1 cellular context compared by ENCODE assay signal in the genomic region with DNA sequence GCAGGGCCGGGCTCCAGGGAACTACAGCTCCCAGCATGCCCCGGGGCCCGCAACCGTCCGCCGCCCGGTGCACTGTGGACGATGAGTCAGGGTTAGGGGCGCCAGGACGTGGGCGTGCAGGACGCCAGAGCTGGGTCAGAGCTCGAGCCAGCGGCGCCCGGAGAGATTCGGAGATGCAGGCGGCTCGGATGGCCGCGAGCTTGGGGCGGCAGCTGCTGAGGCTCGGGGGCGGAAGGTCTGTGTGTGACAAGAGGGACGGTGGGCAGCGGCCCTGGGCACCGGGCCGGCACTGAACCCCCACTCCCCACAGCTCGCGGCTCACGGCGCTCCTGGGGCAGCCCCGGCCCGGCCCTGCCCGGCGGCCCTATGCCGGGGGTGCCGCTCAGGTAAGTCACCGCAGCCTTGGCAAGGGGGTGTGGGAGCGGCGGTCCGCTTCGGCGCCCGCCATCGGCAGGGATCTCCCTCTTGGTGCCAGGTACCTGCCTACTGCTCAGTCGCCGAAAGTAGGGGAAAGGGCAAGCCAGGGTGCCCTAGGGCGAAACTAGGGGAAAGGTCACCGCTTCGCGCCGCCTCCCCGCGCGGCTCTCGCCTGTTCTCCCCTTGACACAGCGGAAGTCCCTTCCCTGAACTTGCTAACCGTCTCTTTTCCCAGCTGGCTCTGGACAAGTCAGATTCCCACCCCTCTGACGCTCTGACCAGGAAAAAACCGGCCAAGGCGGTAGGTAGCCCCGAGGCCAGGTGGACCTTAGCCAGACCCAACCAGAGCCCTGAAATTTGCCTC.
TF ChIP-seq lines count a peak whose summit lies in the region.

A gene (plus strand): TSS at position 127 of the 781 bp plus-strand sequence. CDS start 47 bp downstream, at position 174.
A gene (minus strand): TSS at position 25 of the 781 bp plus-strand sequence.

TF ChIP-seq in HEK293, 187 proteins besides CTCF, POLR2A, EP300 and RAD21 (continued from another document and continues in another):
- TF ChIP-seq, protein P1, sequence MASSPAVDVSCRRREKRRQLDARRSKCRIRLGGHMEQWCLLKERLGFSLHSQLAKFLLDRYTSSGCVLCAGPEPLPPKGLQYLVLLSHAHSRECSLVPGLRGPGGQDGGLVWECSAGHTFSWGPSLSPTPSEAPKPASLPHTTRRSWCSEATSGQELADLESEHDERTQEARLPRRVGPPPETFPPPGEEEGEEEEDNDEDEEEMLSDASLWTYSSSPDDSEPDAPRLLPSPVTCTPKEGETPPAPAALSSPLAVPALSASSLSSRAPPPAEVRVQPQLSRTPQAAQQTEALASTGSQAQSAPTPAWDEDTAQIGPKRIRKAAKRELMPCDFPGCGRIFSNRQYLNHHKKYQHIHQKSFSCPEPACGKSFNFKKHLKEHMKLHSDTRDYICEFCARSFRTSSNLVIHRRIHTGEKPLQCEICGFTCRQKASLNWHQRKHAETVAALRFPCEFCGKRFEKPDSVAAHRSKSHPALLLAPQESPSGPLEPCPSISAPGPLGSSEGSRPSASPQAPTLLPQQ (tag by site-specific recombination; IDR thresholded peaks at IDR 0.05) = peak; percentile 56; the same call in 1 of the 2 replicates
- TF ChIP-seq, protein P2, sequence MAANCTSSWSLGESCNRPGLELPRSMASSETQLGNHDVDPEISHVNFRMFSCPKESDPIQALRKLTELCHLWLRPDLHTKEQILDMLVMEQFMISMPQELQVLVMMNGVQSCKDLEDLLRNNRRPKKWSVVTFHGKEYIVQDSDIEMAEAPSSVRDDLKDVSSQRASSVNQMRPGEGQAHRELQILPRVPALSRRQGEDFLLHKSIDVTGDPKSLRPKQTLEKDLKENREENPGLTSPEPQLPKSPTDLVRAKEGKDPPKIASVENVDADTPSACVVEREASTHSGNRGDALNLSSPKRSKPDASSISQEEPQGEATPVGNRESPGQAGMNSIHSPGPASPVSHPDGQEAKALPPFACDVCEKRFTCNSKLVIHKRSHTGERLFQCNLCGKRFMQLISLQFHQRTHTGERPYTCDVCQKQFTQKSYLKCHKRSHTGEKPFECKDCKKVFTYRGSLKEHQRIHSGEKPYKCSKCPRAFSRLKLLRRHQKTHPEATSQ (tag by site-specific recombination; IDR thresholded peaks at IDR 0.05) = peak; percentile 93
- TF ChIP-seq, protein P3, sequence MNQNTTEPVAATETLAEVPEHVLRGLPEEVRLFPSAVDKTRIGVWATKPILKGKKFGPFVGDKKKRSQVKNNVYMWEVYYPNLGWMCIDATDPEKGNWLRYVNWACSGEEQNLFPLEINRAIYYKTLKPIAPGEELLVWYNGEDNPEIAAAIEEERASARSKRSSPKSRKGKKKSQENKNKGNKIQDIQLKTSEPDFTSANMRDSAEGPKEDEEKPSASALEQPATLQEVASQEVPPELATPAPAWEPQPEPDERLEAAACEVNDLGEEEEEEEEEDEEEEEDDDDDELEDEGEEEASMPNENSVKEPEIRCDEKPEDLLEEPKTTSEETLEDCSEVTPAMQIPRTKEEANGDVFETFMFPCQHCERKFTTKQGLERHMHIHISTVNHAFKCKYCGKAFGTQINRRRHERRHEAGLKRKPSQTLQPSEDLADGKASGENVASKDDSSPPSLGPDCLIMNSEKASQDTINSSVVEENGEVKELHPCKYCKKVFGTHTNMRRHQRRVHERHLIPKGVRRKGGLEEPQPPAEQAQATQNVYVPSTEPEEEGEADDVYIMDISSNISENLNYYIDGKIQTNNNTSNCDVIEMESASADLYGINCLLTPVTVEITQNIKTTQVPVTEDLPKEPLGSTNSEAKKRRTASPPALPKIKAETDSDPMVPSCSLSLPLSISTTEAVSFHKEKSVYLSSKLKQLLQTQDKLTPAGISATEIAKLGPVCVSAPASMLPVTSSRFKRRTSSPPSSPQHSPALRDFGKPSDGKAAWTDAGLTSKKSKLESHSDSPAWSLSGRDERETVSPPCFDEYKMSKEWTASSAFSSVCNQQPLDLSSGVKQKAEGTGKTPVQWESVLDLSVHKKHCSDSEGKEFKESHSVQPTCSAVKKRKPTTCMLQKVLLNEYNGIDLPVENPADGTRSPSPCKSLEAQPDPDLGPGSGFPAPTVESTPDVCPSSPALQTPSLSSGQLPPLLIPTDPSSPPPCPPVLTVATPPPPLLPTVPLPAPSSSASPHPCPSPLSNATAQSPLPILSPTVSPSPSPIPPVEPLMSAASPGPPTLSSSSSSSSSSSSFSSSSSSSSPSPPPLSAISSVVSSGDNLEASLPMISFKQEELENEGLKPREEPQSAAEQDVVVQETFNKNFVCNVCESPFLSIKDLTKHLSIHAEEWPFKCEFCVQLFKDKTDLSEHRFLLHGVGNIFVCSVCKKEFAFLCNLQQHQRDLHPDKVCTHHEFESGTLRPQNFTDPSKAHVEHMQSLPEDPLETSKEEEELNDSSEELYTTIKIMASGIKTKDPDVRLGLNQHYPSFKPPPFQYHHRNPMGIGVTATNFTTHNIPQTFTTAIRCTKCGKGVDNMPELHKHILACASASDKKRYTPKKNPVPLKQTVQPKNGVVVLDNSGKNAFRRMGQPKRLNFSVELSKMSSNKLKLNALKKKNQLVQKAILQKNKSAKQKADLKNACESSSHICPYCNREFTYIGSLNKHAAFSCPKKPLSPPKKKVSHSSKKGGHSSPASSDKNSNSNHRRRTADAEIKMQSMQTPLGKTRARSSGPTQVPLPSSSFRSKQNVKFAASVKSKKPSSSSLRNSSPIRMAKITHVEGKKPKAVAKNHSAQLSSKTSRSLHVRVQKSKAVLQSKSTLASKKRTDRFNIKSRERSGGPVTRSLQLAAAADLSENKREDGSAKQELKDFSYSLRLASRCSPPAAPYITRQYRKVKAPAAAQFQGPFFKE (tag by site-specific recombination; IDR thresholded peaks at IDR 0.05; ENCODE audit: borderline replicate concordance) = 0 out of 2 replicates have a peak, but pooled peaks have one; percentile 38
- TF ChIP-seq GLIS1 (tag by site-specific recombination; IDR thresholded peaks at IDR 0.05) (no peak; the same call in 1 of the 2 replicates), ZNF624 (tag by site-specific recombination; IDR thresholded peaks at IDR 0.05) (0 out of 2 replicates have a peak, but pooled peaks have one; percentile 16), ZNF354C (tag by site-specific recombination; IDR thresholded peaks at IDR 0.05; ENCODE audit: borderline replicate concordance, low read depth) (0 out of 2 replicates have a peak, but pooled peaks have one; percentile 4), ZNF785 (tag by site-specific recombination; IDR thresholded peaks at IDR 0.05) (peak; percentile 66; the same call in 1 of the 2 replicates), ZNF350 (tag by site-specific recombination; IDR thresholded peaks at IDR 0.05) (no peak), KLF10 (tag by site-specific recombination; IDR thresholded peaks at IDR 0.05) (0 out of 2 replicates have a peak, but pooled peaks have one; percentile 48), RBAK (tag by site-specific recombination; IDR thresholded peaks at IDR 0.05) (no peak), ZNF138 (tag by site-specific recombination; IDR thresholded peaks at IDR 0.05; ENCODE audit: borderline replicate concordance) (no peak), ZBTB7A (tag by site-specific recombination; IDR thresholded peaks at IDR 0.05; ENCODE audit: low read depth) (0 out of 2 replicates have a peak, but pooled peaks have one; percentile 67), ZSCAN30 (tag by site-specific recombination; IDR thresholded peaks at IDR 0.05) (peak; percentile 59), ZNF558 (tag by site-specific recombination; IDR thresholded peaks at IDR 0.05) (no peak), YY2 (tag by site-specific recombination; IDR thresholded peaks at IDR 0.05) (peak; percentile 50; the same call in 1 of the 2 replicates), ZFHX2 (tag by site-specific recombination; conservative IDR thresholded peaks at IDR 0.05) (peak; percentile 91), PRDM1 (tag by site-specific recombination; IDR thresholded peaks at IDR 0.05) (peak; percentile 96), ZEB2 (tag by site-specific recombination; IDR thresholded peaks at IDR 0.05) (peak; percentile 89), ZBTB17 (tag by site-specific recombination; IDR thresholded peaks at IDR 0.05) (peak; percentile 98), ZNF76 (tag by site-specific recombination; IDR thresholded peaks at IDR 0.05; ENCODE audit: borderline replicate concordance, low read depth) (peak; percentile 98), KLF9 (tag by site-specific recombination; IDR thresholded peaks at IDR 0.05; ENCODE audit: low read depth) (peak; percentile 70), ZBTB48 (tag by site-specific recombination; IDR thresholded peaks at IDR 0.05) (peak; percentile 90), ZBTB8A (tag by site-specific recombination; IDR thresholded peaks at IDR 0.05) (peak; percentile 97)
- TF ChIP-seq, protein P4, sequence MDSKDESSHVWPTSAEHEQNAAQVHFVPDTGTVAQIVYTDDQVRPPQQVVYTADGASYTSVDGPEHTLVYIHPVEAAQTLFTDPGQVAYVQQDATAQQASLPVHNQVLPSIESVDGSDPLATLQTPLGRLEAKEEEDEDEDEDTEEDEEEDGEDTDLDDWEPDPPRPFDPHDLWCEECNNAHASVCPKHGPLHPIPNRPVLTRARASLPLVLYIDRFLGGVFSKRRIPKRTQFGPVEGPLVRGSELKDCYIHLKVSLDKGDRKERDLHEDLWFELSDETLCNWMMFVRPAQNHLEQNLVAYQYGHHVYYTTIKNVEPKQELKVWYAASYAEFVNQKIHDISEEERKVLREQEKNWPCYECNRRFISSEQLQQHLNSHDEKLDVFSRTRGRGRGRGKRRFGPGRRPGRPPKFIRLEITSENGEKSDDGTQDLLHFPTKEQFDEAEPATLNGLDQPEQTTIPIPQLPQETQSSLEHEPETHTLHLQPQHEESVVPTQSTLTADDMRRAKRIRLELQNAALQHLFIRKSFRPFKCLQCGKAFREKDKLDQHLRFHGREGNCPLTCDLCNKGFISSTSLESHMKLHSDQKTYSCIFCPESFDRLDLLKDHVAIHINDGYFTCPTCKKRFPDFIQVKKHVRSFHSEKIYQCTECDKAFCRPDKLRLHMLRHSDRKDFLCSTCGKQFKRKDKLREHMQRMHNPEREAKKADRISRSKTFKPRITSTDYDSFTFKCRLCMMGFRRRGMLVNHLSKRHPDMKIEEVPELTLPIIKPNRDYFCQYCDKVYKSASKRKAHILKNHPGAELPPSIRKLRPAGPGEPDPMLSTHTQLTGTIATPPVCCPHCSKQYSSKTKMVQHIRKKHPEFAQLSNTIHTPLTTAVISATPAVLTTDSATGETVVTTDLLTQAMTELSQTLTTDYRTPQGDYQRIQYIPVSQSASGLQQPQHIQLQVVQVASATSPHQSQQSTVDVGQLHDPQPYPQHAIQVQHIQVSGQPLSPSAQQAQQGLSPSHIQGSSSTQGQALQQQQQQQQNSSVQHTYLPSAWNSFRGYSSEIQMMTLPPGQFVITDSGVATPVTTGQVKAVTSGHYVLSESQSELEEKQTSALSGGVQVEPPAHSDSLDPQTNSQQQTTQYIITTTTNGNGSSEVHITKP (tag by site-specific recombination; IDR thresholded peaks at IDR 0.05) = peak; percentile 63
- TF ChIP-seq, protein P5, sequence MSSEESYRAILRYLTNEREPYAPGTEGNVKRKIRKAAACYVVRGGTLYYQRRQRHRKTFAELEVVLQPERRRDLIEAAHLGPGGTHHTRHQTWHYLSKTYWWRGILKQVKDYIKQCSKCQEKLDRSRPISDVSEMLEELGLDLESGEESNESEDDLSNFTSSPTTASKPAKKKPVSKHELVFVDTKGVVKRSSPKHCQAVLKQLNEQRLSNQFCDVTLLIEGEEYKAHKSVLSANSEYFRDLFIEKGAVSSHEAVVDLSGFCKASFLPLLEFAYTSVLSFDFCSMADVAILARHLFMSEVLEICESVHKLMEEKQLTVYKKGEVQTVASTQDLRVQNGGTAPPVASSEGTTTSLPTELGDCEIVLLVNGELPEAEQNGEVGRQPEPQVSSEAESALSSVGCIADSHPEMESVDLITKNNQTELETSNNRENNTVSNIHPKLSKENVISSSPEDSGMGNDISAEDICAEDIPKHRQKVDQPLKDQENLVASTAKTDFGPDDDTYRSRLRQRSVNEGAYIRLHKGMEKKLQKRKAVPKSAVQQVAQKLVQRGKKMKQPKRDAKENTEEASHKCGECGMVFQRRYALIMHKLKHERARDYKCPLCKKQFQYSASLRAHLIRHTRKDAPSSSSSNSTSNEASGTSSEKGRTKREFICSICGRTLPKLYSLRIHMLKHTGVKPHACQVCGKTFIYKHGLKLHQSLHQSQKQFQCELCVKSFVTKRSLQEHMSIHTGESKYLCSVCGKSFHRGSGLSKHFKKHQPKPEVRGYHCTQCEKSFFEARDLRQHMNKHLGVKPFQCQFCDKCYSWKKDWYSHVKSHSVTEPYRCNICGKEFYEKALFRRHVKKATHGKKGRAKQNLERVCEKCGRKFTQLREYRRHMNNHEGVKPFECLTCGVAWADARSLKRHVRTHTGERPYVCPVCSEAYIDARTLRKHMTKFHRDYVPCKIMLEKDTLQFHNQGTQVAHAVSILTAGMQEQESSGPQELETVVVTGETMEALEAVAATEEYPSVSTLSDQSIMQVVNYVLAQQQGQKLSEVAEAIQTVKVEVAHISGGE (tag by site-specific recombination; conservative IDR thresholded peaks at IDR 0.05; ENCODE audit: low read depth) = peak; percentile 68
- TF ChIP-seq, protein P6, sequence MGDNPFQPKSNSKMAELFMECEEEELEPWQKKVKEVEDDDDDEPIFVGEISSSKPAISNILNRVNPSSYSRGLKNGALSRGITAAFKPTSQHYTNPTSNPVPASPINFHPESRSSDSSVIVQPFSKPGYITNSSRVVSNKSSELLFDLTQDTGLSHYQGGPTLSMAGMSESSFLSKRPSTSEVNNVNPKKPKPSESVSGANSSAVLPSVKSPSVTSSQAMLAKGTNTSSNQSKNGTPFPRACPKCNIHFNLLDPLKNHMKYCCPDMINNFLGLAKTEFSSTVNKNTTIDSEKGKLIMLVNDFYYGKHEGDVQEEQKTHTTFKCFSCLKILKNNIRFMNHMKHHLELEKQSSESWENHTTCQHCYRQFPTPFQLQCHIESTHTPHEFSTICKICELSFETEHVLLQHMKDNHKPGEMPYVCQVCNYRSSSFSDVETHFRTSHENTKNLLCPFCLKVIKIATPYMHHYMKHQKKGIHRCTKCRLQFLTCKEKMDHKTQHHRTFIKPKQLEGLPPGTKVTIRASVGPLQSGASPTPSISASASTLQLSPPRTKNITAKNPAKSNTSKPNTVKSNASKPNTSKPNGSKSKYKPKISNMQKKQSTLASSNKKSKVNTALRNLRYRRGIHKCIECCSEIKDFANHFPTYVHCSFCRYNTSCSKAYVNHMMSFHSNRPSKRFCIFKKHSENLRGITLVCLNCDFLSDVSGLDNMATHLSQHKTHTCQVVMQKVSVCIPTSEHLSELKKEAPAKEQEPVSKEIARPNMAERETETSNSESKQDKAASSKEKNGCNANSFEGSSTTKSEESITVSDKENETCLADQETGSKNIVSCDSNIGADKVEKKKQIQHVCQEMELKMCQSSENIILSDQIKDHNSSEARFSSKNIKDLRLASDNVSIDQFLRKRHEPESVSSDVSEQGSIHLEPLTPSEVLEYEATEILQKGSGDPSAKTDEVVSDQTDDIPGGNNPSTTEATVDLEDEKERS (tag by site-specific recombination; IDR thresholded peaks at IDR 0.05) = no peak
- TF ChIP-seq, protein P7, sequence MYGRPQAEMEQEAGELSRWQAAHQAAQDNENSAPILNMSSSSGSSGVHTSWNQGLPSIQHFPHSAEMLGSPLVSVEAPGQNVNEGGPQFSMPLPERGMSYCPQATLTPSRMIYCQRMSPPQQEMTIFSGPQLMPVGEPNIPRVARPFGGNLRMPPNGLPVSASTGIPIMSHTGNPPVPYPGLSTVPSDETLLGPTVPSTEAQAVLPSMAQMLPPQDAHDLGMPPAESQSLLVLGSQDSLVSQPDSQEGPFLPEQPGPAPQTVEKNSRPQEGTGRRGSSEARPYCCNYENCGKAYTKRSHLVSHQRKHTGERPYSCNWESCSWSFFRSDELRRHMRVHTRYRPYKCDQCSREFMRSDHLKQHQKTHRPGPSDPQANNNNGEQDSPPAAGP (tag by site-specific recombination; IDR thresholded peaks at IDR 0.05) = peak; percentile 39; the same call in 1 of the 2 replicates
